Comparison of ENCODE assay signal across 16 cellular contexts in genomic region chr18:58325521-58325908, GRCh38.
DNase-seq lines count a peak whose midpoint lies in the region; ATAC-seq and TF ChIP-seq lines count a peak whose summit lies in the region.
"Had no signal": no experiment of that assay in that cellular context is flagged by ENCODE, and none has a peak within 500 bp of the region (broad histone marks: within the 10 kb centered on the region; RNA-seq: fewer than 3 reads in every experiment).

No MANE protein-coding gene starts in this region.

- H3K4me3 Mint-ChIP-seq in natural killer cell = no peak overlapping the region
- H3K4me3 Mint-ChIP-seq: IgD-negative memory B cell had no signal

- H3K4me2 ChIP-seq in fibroblast of lung (ENCODE audit: extremely low read depth, insufficient read depth, low read length) (peak overlapping the region; percentile 27), mesenchymal stem cell (ENCODE audit: low read length, poor library complexity, severe bottlenecking) (no peak overlapping the region)

- no peaks in the 10 kb centered on the region for H4K20me1 ChIP-seq in fibroblast of lung (ENCODE audit: control insufficient read depth, extremely low read depth, insufficient read depth, low read length)

- TF ChIP-seq CTCF in fibroblast of lung (conservative IDR thresholded peaks at IDR 0.05 in 1 of 2, IDR thresholded peaks at IDR 0.05 in 1 of 2; ENCODE audit: low read depth in 1 of 2, low read length in 2 of 2) (no peak), natural killer cell (IDR thresholded peaks at IDR 0.05) (no peak)

- no peaks in the 10 kb centered on the region for H3K27me3 ChIP-seq in fibroblast of lung (ENCODE audit: control insufficient read depth, insufficient read depth, low read length)
- no peaks in the 10 kb centered on the region for H3K27me3 ChIP-seq in mesenchymal stem cell (ENCODE audit: control insufficient read depth in 1 of 2, insufficient read depth in 1 of 2, low read length in 2 of 2)

- H3K4me1 ChIP-seq in fibroblast of lung (ENCODE audit: control insufficient read depth, extremely low read depth, insufficient read depth, low read length) (peaks cover 5% of the 10 kb centered on the region), mesenchymal stem cell (ENCODE audit: control insufficient read depth, insufficient read depth, low read depth, low read length) (peaks cover 2% of the 10 kb centered on the region)

- H3K4ac ChIP-seq in mesenchymal stem cell (ENCODE audit: low read depth in 1 of 2, low read length in 2 of 2) = no peak overlapping the region

- H3K4me3 ChIP-seq in fibroblast of lung (replicated peaks in 1 of 4; ENCODE audit: control extremely low read depth in 1 of 4, insufficient read depth in 1 of 4, low read depth in 3 of 4, low read length in 4 of 4) (no peak overlapping the region), mesenchymal stem cell (ENCODE audit: insufficient read depth in 1 of 2, low read depth in 1 of 2, low read length in 2 of 2) (peak overlapping the region in 1 of 2 experiments; percentile 39)

- no peak overlapping the region for H4K8ac ChIP-seq in mesenchymal stem cell (ENCODE audit: low read length)

- H3K18ac ChIP-seq in mesenchymal stem cell (ENCODE audit: low read depth in 1 of 2, low read length in 2 of 2) = no peak overlapping the region

- H3K36me3 Mint-ChIP-seq in natural killer cell = no peaks in the 10 kb centered on the region

- no peaks in the 10 kb centered on the region for H3K36me3 ChIP-seq in fibroblast of lung (ENCODE audit: control insufficient read depth, insufficient read depth, low read length)
- H3K36me3 ChIP-seq in mesenchymal stem cell (ENCODE audit: control insufficient read depth in 1 of 2, insufficient read depth in 2 of 2, low read depth in 1 of 2, low read length in 2 of 2) = peaks cover 4 to 21% of the 10 kb centered on the region in 2 experiments

- no CpG with 5 or more reads among the region's 2 CpGs for WGBS in mesenchymal stem cell

- no peak overlapping the region for H2BK5ac ChIP-seq in mesenchymal stem cell (ENCODE audit: low read depth, low read length, poor library complexity, severe bottlenecking)

- H3K4me1 Mint-ChIP-seq in natural killer cell = no peaks in the 10 kb centered on the region

- H3K23ac ChIP-seq in mesenchymal stem cell (ENCODE audit: low read length in 2 of 2) = no peak overlapping the region

- no peak overlapping the region for H3K14ac ChIP-seq in mesenchymal stem cell (ENCODE audit: low read length in 2 of 2)

- no peaks in the 10 kb centered on the region for H3K9me3 ChIP-seq in fibroblast of lung (ENCODE audit: control insufficient read depth, insufficient read depth, low read depth, low read length)
- H3K9me3 ChIP-seq in mesenchymal stem cell (ENCODE audit: control insufficient read depth, low read length) = no peaks in the 10 kb centered on the region
- H3K9me3 ChIP-seq: Caco-2 had no signal

- no peak overlapping the region for H3K9ac ChIP-seq in fibroblast of lung (ENCODE audit: insufficient read depth, low read length)
- H3K9ac ChIP-seq in mesenchymal stem cell (ENCODE audit: low read length) = peak overlapping the region; percentile 75

- no peak overlapping the region for H2BK15ac ChIP-seq in mesenchymal stem cell (ENCODE audit: low read depth, poor library complexity, severe bottlenecking)

- no peak overlapping the region for H2BK120ac ChIP-seq in mesenchymal stem cell (ENCODE audit: low read depth, low read length)

- H3K27ac Mint-ChIP-seq in natural killer cell = no peak overlapping the region
- H3K27ac Mint-ChIP-seq: IgD-negative memory B cell had no signal

- no peaks in the 10 kb centered on the region for H3K9me3 Mint-ChIP-seq in natural killer cell
- H3K9me3 Mint-ChIP-seq: IgD-negative memory B cell had no signal

- intact Hi-C loops in natural killer cell (cut with micrococcal nuclease) = no loop called here

- no peak overlapping the region for H2AFZ ChIP-seq in fibroblast of lung (ENCODE audit: low read length)
- H2AFZ ChIP-seq in mesenchymal stem cell (ENCODE audit: low read depth, low read length) = no peak overlapping the region

- H3K27ac ChIP-seq in fibroblast of lung (ENCODE audit: insufficient read depth, low read length) = no peak overlapping the region
- no peak overlapping the region for H3K27ac ChIP-seq in mesenchymal stem cell (ENCODE audit: low read length, poor library complexity, severe bottlenecking)
- H3K27ac ChIP-seq: C4-2B had no signal

- peaks cover 0 to 5% of the 10 kb centered on the region in 2 donors for H3K27me3 Mint-ChIP-seq in natural killer cell (ENCODE audit: low read depth in 2 of 2)

- no peaks in the 10 kb centered on the region for H3K79me2 ChIP-seq in fibroblast of lung (ENCODE audit: control insufficient read depth, insufficient read depth, low read length)

- H2AK5ac ChIP-seq in mesenchymal stem cell (ENCODE audit: low read length, severe bottlenecking) = no peak overlapping the region

- no peak overlapping the region for H4K91ac ChIP-seq in mesenchymal stem cell (ENCODE audit: low read length)

- H2BK12ac ChIP-seq in mesenchymal stem cell (ENCODE audit: low read length in 2 of 2) = no peak overlapping the region

- ATAC-seq in GM21423 (IDR thresholded peaks at IDR 0.05; ENCODE audit: unreplicated experiment) (no peak), natural killer cell (no peak)

- H3K79me1 ChIP-seq in mesenchymal stem cell (replicated peaks; ENCODE audit: low read length, poor library complexity, severe bottlenecking) = peaks cover 5% of the 10 kb centered on the region

- DNase-seq in EH (ENCODE audit: low read depth) (peak; percentile 34), M059J (ENCODE audit: low read depth) (peak; percentile 28), fibroblast of lung (ENCODE audit: low read depth in 2 of 2) (peak in 1 of 2 donors; percentile 75), mesenchymal stem cell (no peak), RKO (ENCODE audit: low spot score) (no peak), natural killer cell (no peak)
- no peak for DNase-seq in activated naive CD4-positive, alpha-beta T cell treated with Interleukin-2 at 50 U/mL for 16 hours
- DNase-seq: Caco-2, DMS53, NCI-H1930, NCI-H2171, NCI-H82, SIG-M5 had no signal

Comparison
In these comparisons a context has a peak if more than half of its experiments do, and no peak if none do; other contexts are left out.
1. DNase-seq: peak in EH (single experiment) and M059J (single experiment); none in mesenchymal stem cell (single experiment), RKO (single experiment), natural killer cell (single experiment) and activated naive CD4-positive, alpha-beta T cell treated with Interleukin-2 at 50 U/mL for 16 hours (single experiment).